ENCODE assay signal across 10 cellular contexts in genomic region chr1:94755675-94756074, GRCh38.
DNase-seq lines count a peak whose midpoint lies in the region; ATAC-seq and TF ChIP-seq lines count a peak whose summit lies in the region.
"Had no signal": no experiment of that assay in that cellular context is flagged by ENCODE, and none has a peak within 500 bp of the region (broad histone marks: within the 10 kb centered on the region; RNA-seq: fewer than 3 reads in every experiment).

No MANE protein-coding gene starts in this region.

- H3K9ac ChIP-seq in adipocyte (ENCODE audit: low read length), result peak overlapping the region; percentile 10

- no peaks in the 10 kb centered on the region for H4K20me1 ChIP-seq in hepatocyte (ENCODE audit: insufficient read depth, poor library complexity, severe bottlenecking)

- intact Hi-C loops in activated CD4-positive, alpha-beta T cell treated with anti-CD3 and anti-CD28 coated beads, Interleukin-2, amount 10 ng/mL, durations not matched to agents 24 days and 14 days (cut with micrococcal nuclease), result no loop called here
- intact Hi-C loops in transverse colon (cut with DNase I; ENCODE audit: low total_unique reads), result no loop called here

- H3K4me3 Mint-ChIP-seq in activated CD4-positive, alpha-beta T cell treated with anti-CD3 and anti-CD28 coated beads, Interleukin-2, amount 10 ng/mL, durations not matched to agents 24 days and 14 days, result no peak overlapping the region
- H3K4me3 Mint-ChIP-seq: B cell had no signal

- peaks cover 2% of the 10 kb centered on the region for H3K36me3 Mint-ChIP-seq in activated CD4-positive, alpha-beta T cell treated with anti-CD3 and anti-CD28 coated beads, Interleukin-2, amount 10 ng/mL, durations not matched to agents 24 days and 14 days (ENCODE audit: low read depth)

- H3K9me2 ChIP-seq in hepatocyte (replicated peaks; ENCODE audit: insufficient read depth), result no peaks in the 10 kb centered on the region

- no peak overlapping the region for H3K4me2 ChIP-seq in hepatocyte

- no peaks in the 10 kb centered on the region for H3K27me3 ChIP-seq in adipocyte (replicated peaks; ENCODE audit: control insufficient read depth, insufficient read depth, low read length)
- H3K27me3 ChIP-seq in hepatocyte, result no peaks in the 10 kb centered on the region
- H3K27me3 ChIP-seq in transverse colon, result no peaks in the 10 kb centered on the region

- peaks cover 6% of the 10 kb centered on the region for H3K27me3 Mint-ChIP-seq in activated CD4-positive, alpha-beta T cell treated with anti-CD3 and anti-CD28 coated beads, Interleukin-2, amount 10 ng/mL, durations not matched to agents 24 days and 14 days

- TF ChIP-seq CTCF in hepatocyte (IDR thresholded peaks at IDR 0.05; ENCODE audit: poor library complexity) (no peak), transverse colon (IDR thresholded peaks at IDR 0.05) (no peak)

- TF ChIP-seq POLR2A in transverse colon (IDR thresholded peaks at IDR 0.05), result no peak

- H3K79me2 ChIP-seq in hepatocyte, result peaks cover 24% of the 10 kb centered on the region

- H3K36me3 ChIP-seq in adipocyte (ENCODE audit: control insufficient read depth, insufficient read depth, low read length, severe bottlenecking), result no peaks in the 10 kb centered on the region
- no peaks in the 10 kb centered on the region for H3K36me3 ChIP-seq in hepatocyte (replicated peaks; ENCODE audit: insufficient read depth, low read depth)
- H3K36me3 ChIP-seq in transverse colon, result no peaks in the 10 kb centered on the region

- peaks cover 9% of the 10 kb centered on the region for H3K4me1 Mint-ChIP-seq in activated CD4-positive, alpha-beta T cell treated with anti-CD3 and anti-CD28 coated beads, Interleukin-2, amount 10 ng/mL, durations not matched to agents 24 days and 14 days
- H3K4me1 Mint-ChIP-seq: B cell had no signal

- H3K9me3 ChIP-seq in adipocyte (ENCODE audit: control insufficient read depth, low read length) (no peaks in the 10 kb centered on the region), hepatocyte (ENCODE audit: low read depth) (no peaks in the 10 kb centered on the region), transverse colon (no peaks in the 10 kb centered on the region)

- H3K4me1 ChIP-seq in adipocyte (ENCODE audit: control insufficient read depth, insufficient read depth, low read length) (peaks cover 40% of the 10 kb centered on the region), hepatocyte (ENCODE audit: insufficient read depth) (peaks cover 25% of the 10 kb centered on the region), transverse colon (peaks cover 3 to 16% (median 8%) of the 10 kb centered on the region in 4 donors)

- in situ Hi-C loops in transverse colon (cut with MboI; ENCODE audit: low pct_ligation_motif_present in 1 of 4, low pct_unique_long_range_greater_than_20kb in 1 of 4, low sequenced_read_pairs in 3 of 4), result no loop called here

- H3K4me3 ChIP-seq in adipocyte (ENCODE audit: low read length), result no peak overlapping the region
- H3K4me3 ChIP-seq in hepatocyte, result no peak overlapping the region
- no peak overlapping the region for H3K4me3 ChIP-seq in transverse colon

- TF ChIP-seq EP300 in transverse colon (IDR thresholded peaks at IDR 0.05; ENCODE audit: low read depth), result no peak

- 30% methylated on average over 7 of the region's 7 CpGs for WGBS in hepatocyte (ENCODE audit: low lambda C conversion rate, missing lambda C conversion rate)
- WGBS in transverse colon (ENCODE audit: low coverage in 1 of 2), 2 donors, result 59% methylated on average over 7 of the region's 7 CpGs; no CpG with 5 or more reads in 1 of the 2 donors

- H3K9me3 Mint-ChIP-seq in activated CD4-positive, alpha-beta T cell treated with anti-CD3 and anti-CD28 coated beads, Interleukin-2, amount 10 ng/mL, durations not matched to agents 24 days and 14 days, result peaks cover 15% of the 10 kb centered on the region

- ATAC-seq in HG03469 (IDR thresholded peaks at IDR 0.05; ENCODE audit: unreplicated experiment), result no peak
- no peak for ATAC-seq in GM18520 (IDR thresholded peaks at IDR 0.05; ENCODE audit: unreplicated experiment)
- no peak for ATAC-seq in GM21515 (IDR thresholded peaks at IDR 0.05; ENCODE audit: unreplicated experiment)

- DNase-seq in activated CD4-positive, alpha-beta T cell treated with anti-CD3 and anti-CD28 coated beads, Interleukin-2, amount 10 ng/mL, durations not matched to agents 24 days and 14 days, result peak; percentile 62
- no peak for DNase-seq in activated CD4-positive, alpha-beta T cell treated with anti-CD3 and anti-CD28 coated beads, Interleukin-2, amount 50 U/mL, for 4 hours
- DNase-seq in adipocyte (ENCODE audit: low read depth) (peak; percentile 96), hepatocyte (ENCODE audit: low spot score) (peak; percentile 78), transverse colon (no peak)
- DNase-seq: NCI-H2171 treated with DMSO at 0.1 percent for 48 hours had no signal

- H3K27ac Mint-ChIP-seq in activated CD4-positive, alpha-beta T cell treated with anti-CD3 and anti-CD28 coated beads, Interleukin-2, amount 10 ng/mL, durations not matched to agents 24 days and 14 days, result no peak overlapping the region
- H3K27ac Mint-ChIP-seq: B cell had no signal

- H3K27ac ChIP-seq in hepatocyte, result peak overlapping the region; percentile 81
- peak overlapping the region in 3 of 4 donors; percentile 1 to 30 (median 16) for H3K27ac ChIP-seq in transverse colon

- no peak overlapping the region for H2AFZ ChIP-seq in hepatocyte

Comparison
In these comparisons a context has a peak if more than half of its experiments do, and no peak if none do; other contexts are left out.
1. DNase-seq: peak in activated CD4-positive, alpha-beta T cell treated with anti-CD3 and anti-CD28 coated beads, Interleukin-2, amount 10 ng/mL, durations not matched to agents 24 days and 14 days (single experiment), adipocyte (single experiment) and hepatocyte (single experiment); none in activated CD4-positive, alpha-beta T cell treated with anti-CD3 and anti-CD28 coated beads, Interleukin-2, amount 50 U/mL, for 4 hours (0 of 2) and transverse colon (single experiment).